29 cellular contexts compared by ENCODE assay signal in genomic region chr15:43434436-43434835, GRCh38.
"Had no signal": no experiment of that assay in that cellular context is flagged by ENCODE, and none has a peak within 500 bp of the region (broad histone marks: within the 10 kb centered on the region; RNA-seq: fewer than 3 reads in every experiment).

No MANE protein-coding gene starts in this region.

- H3K27me3 Mint-ChIP-seq: memory B cell; naive thymus-derived CD4-positive, alpha-beta T cell; stimulated activated naive B cell treated with anti-CD40 and anti-IgM and Interleukin-4, amounts not matched to agents 10 μg/mL and 1 μg/mL and 100 μg/mL, for 72 hours; stimulated activated naive CD8-positive, alpha-beta T cell treated with anti-CD3 and anti-CD28 coated beads, Interleukin-15, Interleukin-2, amounts not matched to agents 100 ng/mL and 50 ng/mL, for 24 hours had no signal

- H3K9me3 Mint-ChIP-seq: memory B cell; mesothelial cell of epicardium; naive thymus-derived CD4-positive, alpha-beta T cell; nephron; neural progenitor cell; stimulated activated naive B cell treated with anti-CD40 and anti-IgM and Interleukin-4, amounts not matched to agents 10 μg/mL and 1 μg/mL and 100 μg/mL, for 72 hours; stimulated activated naive CD8-positive, alpha-beta T cell treated with anti-CD3 and anti-CD28 coated beads, Interleukin-15, Interleukin-2, amounts not matched to agents 100 ng/mL and 50 ng/mL, for 24 hours had no signal

- H3K4me1 Mint-ChIP-seq: nephron, neural progenitor cell had no signal

- H3K9me3 ChIP-seq: gastrocnemius medialis, mucosa of descending colon, prostate gland, right atrium auricular region, spleen, thoracic aorta, transverse colon, vagina had no signal

- H3K27ac ChIP-seq: dorsolateral prefrontal cortex, epithelial cell of prostate, gastrocnemius medialis, hepatocyte, neural progenitor cell, parathyroid adenoma, prostate gland, right atrium auricular region, skin epidermis, spleen, thoracic aorta, transverse colon, vagina had no signal

- ATAC-seq: esophagus mucosa; gastrocnemius medialis; left lobe of liver; mucosa of descending colon; naive thymus-derived CD4-positive, alpha-beta T cell; sciatic nerve; stimulated activated naive B cell treated with anti-CD40 and anti-IgM and Interleukin-4, amounts not matched to agents 10 μg/mL and 1 μg/mL and 100 μg/mL, for 72 hours had no signal

- H3K27me3 ChIP-seq: dorsolateral prefrontal cortex, gastrocnemius medialis, hepatocyte, neural progenitor cell, right atrium auricular region, spleen, transverse colon, vagina had no signal

- H3K4me3 ChIP-seq: dorsolateral prefrontal cortex, gastrocnemius medialis, hepatocyte, lung, mucosa of descending colon, neural progenitor cell, prostate gland, right atrium auricular region, skin epidermis, spleen, thoracic aorta, transverse colon, vagina had no signal

- DNase-seq: dorsolateral prefrontal cortex; effector CD4-positive, alpha-beta T cell; foreskin fibroblast; gastrocnemius medialis; head of caudate nucleus; kidney; mucosa of descending colon; naive thymus-derived CD4-positive, alpha-beta T cell; spleen; stimulated activated CD4-positive, alpha-beta T cell treated with anti-CD3 and anti-CD28 coated beads, Interleukin-4, amount 100 ng/mL, for 4 hours; stimulated activated naive B cell treated with anti-CD40 and anti-IgM and Interleukin-4, amounts not matched to agents 10 μg/mL and 1 μg/mL and 100 μg/mL, for 72 hours; transverse colon had no signal

- H3K4me3 Mint-ChIP-seq: memory B cell; mesothelial cell of epicardium; naive thymus-derived CD4-positive, alpha-beta T cell; nephron; neural progenitor cell; stimulated activated naive B cell treated with anti-CD40 and anti-IgM and Interleukin-4, amounts not matched to agents 10 μg/mL and 1 μg/mL and 100 μg/mL, for 72 hours; stimulated activated naive CD8-positive, alpha-beta T cell treated with anti-CD3 and anti-CD28 coated beads, Interleukin-15, Interleukin-2, amounts not matched to agents 100 ng/mL and 50 ng/mL, for 24 hours had no signal

- H3K4me1 ChIP-seq: gastrocnemius medialis, neural progenitor cell, parathyroid adenoma, prostate gland, right atrium auricular region, transverse colon, vagina had no signal

- H3K27ac Mint-ChIP-seq: memory B cell; nephron; neural progenitor cell; stimulated activated naive B cell treated with anti-CD40 and anti-IgM and Interleukin-4, amounts not matched to agents 10 μg/mL and 1 μg/mL and 100 μg/mL, for 72 hours; stimulated activated naive CD8-positive, alpha-beta T cell treated with anti-CD3 and anti-CD28 coated beads, Interleukin-15, Interleukin-2, amounts not matched to agents 100 ng/mL and 50 ng/mL, for 24 hours had no signal
